In the genomic region with DNA sequence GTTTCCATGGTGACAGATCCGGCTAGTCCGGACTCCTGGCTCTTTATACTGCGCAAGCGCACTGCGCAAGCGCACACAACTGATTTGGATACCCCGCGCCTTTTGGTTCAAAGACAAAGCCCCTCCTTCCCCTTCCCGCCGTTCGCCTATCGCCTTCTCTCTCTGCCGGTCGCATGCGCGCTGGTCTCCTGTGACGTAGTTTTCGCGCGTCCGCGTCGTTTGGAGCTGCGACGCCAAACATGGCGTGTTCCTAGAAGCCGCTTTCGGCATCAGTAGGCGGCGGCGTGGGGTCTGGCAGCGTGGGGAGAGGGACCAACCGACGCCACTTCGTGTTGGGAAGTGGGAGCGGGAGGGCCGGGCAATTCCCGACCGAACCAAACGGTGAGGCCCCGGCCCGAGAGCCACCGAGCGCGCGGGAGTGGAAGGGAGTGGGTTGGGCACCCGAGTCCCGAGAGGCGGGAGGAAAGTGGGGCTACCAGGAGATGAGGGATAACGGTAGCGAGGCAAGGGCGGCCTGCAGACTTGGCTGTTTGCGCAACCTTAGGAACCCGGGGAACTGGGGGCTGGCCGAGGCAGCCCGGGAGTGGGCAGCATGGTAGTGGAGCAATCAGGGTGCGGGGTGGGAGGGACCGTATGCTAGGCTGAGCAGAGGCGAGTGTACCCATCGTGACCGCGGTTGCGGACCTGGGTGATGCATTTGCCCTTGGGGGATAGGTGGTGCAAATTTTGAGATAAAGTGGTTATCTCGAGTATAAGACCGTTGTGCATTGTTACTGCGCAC, we compare ENCODE assay signal across 1 cellular context.
A peak's percentile ranks its signal among the peaks of the same experiment; 100 is the strongest.
TF ChIP-seq lines count a peak whose summit lies in the region.

A gene (plus strand): TSS at position 215 of the 781 bp plus-strand sequence. CDS start 24,517 bp downstream, outside the sequence.

TF ChIP-seq in HEK293, 187 proteins besides CTCF, POLR2A, EP300 and RAD21 (continued from another document):
- TF ChIP-seq, protein P1, sequence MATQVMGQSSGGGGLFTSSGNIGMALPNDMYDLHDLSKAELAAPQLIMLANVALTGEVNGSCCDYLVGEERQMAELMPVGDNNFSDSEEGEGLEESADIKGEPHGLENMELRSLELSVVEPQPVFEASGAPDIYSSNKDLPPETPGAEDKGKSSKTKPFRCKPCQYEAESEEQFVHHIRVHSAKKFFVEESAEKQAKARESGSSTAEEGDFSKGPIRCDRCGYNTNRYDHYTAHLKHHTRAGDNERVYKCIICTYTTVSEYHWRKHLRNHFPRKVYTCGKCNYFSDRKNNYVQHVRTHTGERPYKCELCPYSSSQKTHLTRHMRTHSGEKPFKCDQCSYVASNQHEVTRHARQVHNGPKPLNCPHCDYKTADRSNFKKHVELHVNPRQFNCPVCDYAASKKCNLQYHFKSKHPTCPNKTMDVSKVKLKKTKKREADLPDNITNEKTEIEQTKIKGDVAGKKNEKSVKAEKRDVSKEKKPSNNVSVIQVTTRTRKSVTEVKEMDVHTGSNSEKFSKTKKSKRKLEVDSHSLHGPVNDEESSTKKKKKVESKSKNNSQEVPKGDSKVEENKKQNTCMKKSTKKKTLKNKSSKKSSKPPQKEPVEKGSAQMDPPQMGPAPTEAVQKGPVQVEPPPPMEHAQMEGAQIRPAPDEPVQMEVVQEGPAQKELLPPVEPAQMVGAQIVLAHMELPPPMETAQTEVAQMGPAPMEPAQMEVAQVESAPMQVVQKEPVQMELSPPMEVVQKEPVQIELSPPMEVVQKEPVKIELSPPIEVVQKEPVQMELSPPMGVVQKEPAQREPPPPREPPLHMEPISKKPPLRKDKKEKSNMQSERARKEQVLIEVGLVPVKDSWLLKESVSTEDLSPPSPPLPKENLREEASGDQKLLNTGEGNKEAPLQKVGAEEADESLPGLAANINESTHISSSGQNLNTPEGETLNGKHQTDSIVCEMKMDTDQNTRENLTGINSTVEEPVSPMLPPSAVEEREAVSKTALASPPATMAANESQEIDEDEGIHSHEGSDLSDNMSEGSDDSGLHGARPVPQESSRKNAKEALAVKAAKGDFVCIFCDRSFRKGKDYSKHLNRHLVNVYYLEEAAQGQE (tag by site-specific recombination; IDR thresholded peaks at IDR 0.05) = peak; percentile 32; the same call in 1 of the 2 replicates
- peak; percentile 85 for TF ChIP-seq ZBTB17 (tag by site-specific recombination; IDR thresholded peaks at IDR 0.05)
- TF ChIP-seq ZNF76 (tag by site-specific recombination; IDR thresholded peaks at IDR 0.05; ENCODE audit: borderline replicate concordance, low read depth) = peak; percentile 78; the same call in 1 of the 2 replicates
- TF ChIP-seq, protein P2, sequence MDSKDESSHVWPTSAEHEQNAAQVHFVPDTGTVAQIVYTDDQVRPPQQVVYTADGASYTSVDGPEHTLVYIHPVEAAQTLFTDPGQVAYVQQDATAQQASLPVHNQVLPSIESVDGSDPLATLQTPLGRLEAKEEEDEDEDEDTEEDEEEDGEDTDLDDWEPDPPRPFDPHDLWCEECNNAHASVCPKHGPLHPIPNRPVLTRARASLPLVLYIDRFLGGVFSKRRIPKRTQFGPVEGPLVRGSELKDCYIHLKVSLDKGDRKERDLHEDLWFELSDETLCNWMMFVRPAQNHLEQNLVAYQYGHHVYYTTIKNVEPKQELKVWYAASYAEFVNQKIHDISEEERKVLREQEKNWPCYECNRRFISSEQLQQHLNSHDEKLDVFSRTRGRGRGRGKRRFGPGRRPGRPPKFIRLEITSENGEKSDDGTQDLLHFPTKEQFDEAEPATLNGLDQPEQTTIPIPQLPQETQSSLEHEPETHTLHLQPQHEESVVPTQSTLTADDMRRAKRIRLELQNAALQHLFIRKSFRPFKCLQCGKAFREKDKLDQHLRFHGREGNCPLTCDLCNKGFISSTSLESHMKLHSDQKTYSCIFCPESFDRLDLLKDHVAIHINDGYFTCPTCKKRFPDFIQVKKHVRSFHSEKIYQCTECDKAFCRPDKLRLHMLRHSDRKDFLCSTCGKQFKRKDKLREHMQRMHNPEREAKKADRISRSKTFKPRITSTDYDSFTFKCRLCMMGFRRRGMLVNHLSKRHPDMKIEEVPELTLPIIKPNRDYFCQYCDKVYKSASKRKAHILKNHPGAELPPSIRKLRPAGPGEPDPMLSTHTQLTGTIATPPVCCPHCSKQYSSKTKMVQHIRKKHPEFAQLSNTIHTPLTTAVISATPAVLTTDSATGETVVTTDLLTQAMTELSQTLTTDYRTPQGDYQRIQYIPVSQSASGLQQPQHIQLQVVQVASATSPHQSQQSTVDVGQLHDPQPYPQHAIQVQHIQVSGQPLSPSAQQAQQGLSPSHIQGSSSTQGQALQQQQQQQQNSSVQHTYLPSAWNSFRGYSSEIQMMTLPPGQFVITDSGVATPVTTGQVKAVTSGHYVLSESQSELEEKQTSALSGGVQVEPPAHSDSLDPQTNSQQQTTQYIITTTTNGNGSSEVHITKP (tag by site-specific recombination; IDR thresholded peaks at IDR 0.05) = no peak
- TF ChIP-seq, protein P3, sequence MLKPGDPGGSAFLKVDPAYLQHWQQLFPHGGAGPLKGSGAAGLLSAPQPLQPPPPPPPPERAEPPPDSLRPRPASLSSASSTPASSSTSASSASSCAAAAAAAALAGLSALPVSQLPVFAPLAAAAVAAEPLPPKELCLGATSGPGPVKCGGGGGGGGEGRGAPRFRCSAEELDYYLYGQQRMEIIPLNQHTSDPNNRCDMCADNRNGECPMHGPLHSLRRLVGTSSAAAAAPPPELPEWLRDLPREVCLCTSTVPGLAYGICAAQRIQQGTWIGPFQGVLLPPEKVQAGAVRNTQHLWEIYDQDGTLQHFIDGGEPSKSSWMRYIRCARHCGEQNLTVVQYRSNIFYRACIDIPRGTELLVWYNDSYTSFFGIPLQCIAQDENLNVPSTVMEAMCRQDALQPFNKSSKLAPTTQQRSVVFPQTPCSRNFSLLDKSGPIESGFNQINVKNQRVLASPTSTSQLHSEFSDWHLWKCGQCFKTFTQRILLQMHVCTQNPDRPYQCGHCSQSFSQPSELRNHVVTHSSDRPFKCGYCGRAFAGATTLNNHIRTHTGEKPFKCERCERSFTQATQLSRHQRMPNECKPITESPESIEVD (tag by site-specific recombination; IDR thresholded peaks at IDR 0.05) = no peak
- 0 out of 2 replicates have a peak, but pooled peaks have one; percentile 13 for TF ChIP-seq ZNF660 (tag by site-specific recombination; IDR thresholded peaks at IDR 0.05)
- TF ChIP-seq, protein P4, sequence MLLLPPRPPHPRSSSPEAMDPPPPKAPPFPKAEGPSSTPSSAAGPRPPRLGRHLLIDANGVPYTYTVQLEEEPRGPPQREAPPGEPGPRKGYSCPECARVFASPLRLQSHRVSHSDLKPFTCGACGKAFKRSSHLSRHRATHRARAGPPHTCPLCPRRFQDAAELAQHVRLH (tag by site-specific recombination; IDR thresholded peaks at IDR 0.05) = no peak; the same call in 1 of the 2 replicates
- TF ChIP-seq ZNF24 (tag by site-specific recombination; IDR thresholded peaks at IDR 0.05) = peak; percentile 78; the same call in 1 of the 2 replicates
- peak; percentile 96 for TF ChIP-seq YY2 (tag by site-specific recombination; IDR thresholded peaks at IDR 0.05)
- TF ChIP-seq ZNF544 (tag by site-specific recombination; IDR thresholded peaks at IDR 0.05) = no peak
